8 cellular contexts compared by ENCODE assay signal in the genomic region with DNA sequence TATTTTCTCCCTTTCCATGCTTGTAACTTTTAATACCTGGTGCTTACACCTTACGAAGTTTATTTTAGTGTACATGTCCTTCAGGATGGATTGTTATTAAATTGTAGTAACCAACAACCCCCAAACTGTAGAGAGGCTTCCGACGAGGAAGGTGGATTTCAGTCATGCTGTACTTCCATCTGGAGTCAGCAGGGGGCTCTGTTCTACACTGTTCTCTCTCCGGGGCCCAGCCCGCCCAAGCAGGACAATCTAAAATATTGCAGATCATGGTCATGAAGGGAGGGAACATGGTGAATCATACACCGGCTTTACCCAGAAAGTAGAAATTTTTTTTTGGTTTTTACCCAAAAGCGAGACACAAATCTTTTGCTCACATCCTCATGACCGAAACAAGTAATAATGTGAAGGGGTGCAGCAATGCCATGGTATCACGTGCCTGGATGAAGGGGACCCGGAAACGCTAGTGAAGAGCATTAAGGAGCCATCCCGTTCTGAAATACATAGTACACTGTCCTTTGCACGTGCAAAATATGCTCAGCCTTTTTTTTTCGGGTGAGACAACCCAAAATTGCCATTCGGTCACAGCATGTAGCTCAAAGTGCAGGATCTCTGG.
DNase-seq lines count a peak whose midpoint lies in the region; ATAC-seq and TF ChIP-seq lines count a peak whose summit lies in the region.

No MANE protein-coding gene starts in this region.

- H3K27ac ChIP-seq in esophagus squamous epithelium: no peak overlapping the region

- no peaks in the 10 kb centered on the region for H3K27me3 ChIP-seq in esophagus squamous epithelium

- ATAC-seq in GM18861 (IDR thresholded peaks at IDR 0.05; ENCODE audit: unreplicated experiment): peak; percentile 78
- peak; percentile 92 for ATAC-seq in HG03095 (IDR thresholded peaks at IDR 0.05; ENCODE audit: unreplicated experiment)
- peak; percentile 38 to 46 for ATAC-seq in naive thymus-derived CD8-positive, alpha-beta T cell
- ATAC-seq in stimulated activated effector memory CD8-positive, alpha-beta T cell treated with anti-CD3 and anti-CD28 coated beads, Interleukin-12 subunit alpha, Interleukin-12 subunit beta, amount 100 ng/mL, for 72 hours: peak; percentile 78

- H3K9me3 ChIP-seq in esophagus squamous epithelium: no peaks in the 10 kb centered on the region

- H3K4me3 ChIP-seq in esophagus squamous epithelium: no peak overlapping the region

- H3K27me3 Mint-ChIP-seq in naive thymus-derived CD8-positive, alpha-beta T cell: peaks cover 5 to 25% (median 12%) of the 10 kb centered on the region in 5 donors

- H3K9me3 Mint-ChIP-seq in naive thymus-derived CD8-positive, alpha-beta T cell: no peaks in the 10 kb centered on the region
- H3K9me3 Mint-ChIP-seq in stimulated activated effector memory CD8-positive, alpha-beta T cell treated with anti-CD3 and anti-CD28 coated beads, Interleukin-12 subunit alpha, Interleukin-12 subunit beta, amount 100 ng/mL, for 72 hours: no peaks in the 10 kb centered on the region

- H3K36me3 ChIP-seq in esophagus squamous epithelium: no peaks in the 10 kb centered on the region

- POLR2A ChIA-PET in naive thymus-derived CD8-positive, alpha-beta T cell (lab: Charles Lee): no interaction called here

- peak; percentile 56 to 87 (median 81) for TF ChIP-seq CTCF in esophagus squamous epithelium (IDR thresholded peaks at IDR 0.05)

- peaks cover 0 to 24% (median 0%) of the 10 kb centered on the region in 3 donors for H3K4me1 ChIP-seq in esophagus squamous epithelium

- H3K4me3 Mint-ChIP-seq in naive thymus-derived CD8-positive, alpha-beta T cell: no peak overlapping the region
- H3K4me3 Mint-ChIP-seq in stimulated activated effector memory CD8-positive, alpha-beta T cell treated with anti-CD3 and anti-CD28 coated beads, Interleukin-12 subunit alpha, Interleukin-12 subunit beta, amount 100 ng/mL, for 72 hours: no peak overlapping the region

- WGBS in esophagus squamous epithelium, 2 donors: 41 to 48% methylated on average over 15 of the region's 15 CpGs

- no peak overlapping the region for H3K27ac Mint-ChIP-seq in naive thymus-derived CD8-positive, alpha-beta T cell
- H3K27ac Mint-ChIP-seq in stimulated activated effector memory CD8-positive, alpha-beta T cell treated with anti-CD3 and anti-CD28 coated beads, Interleukin-12 subunit alpha, Interleukin-12 subunit beta, amount 100 ng/mL, for 72 hours: no peak overlapping the region

- no peaks in the 10 kb centered on the region for H3K4me1 Mint-ChIP-seq in naive thymus-derived CD8-positive, alpha-beta T cell
- H3K4me1 Mint-ChIP-seq in stimulated activated effector memory CD8-positive, alpha-beta T cell treated with anti-CD3 and anti-CD28 coated beads, Interleukin-12 subunit alpha, Interleukin-12 subunit beta, amount 100 ng/mL, for 72 hours: no peaks in the 10 kb centered on the region

- no peak for TF ChIP-seq POLR2A in esophagus squamous epithelium (IDR thresholded peaks at IDR 0.05)

- intact Hi-C loops in esophagus squamous epithelium (cut with DNase I): loop anchor here (5.0 kb wide), 1 partner anchor 885 kb away; the partner anchor contains the start of gene EPHA4

- peak; percentile 61 for DNase-seq in AG08396 (ENCODE audit: low spot score)
- peak; percentile 57 for DNase-seq in NCI-H69 (lab: John Stamatoyannopoulos, UW)
- DNase-seq in activated T-cell treated with anti-CD3 and anti-CD28 coated beads for 1 hour (ENCODE audit: low read depth): peak; percentile 48
- no peak for DNase-seq in esophagus squamous epithelium (lab: John Stamatoyannopoulos, UW)
- peak in 9 of 10 donors; percentile 3 to 65 (median 37) for DNase-seq in naive thymus-derived CD8-positive, alpha-beta T cell
- peak; percentile 42 to 74 for DNase-seq in stimulated activated effector memory CD8-positive, alpha-beta T cell treated with anti-CD3 and anti-CD28 coated beads, Interleukin-12 subunit alpha, Interleukin-12 subunit beta, amount 100 ng/mL, for 72 hours (ENCODE audit: low spot score in 2 of 2)

- H3K36me3 Mint-ChIP-seq in naive thymus-derived CD8-positive, alpha-beta T cell: no peaks in the 10 kb centered on the region
- H3K36me3 Mint-ChIP-seq in stimulated activated effector memory CD8-positive, alpha-beta T cell treated with anti-CD3 and anti-CD28 coated beads, Interleukin-12 subunit alpha, Interleukin-12 subunit beta, amount 100 ng/mL, for 72 hours: no peaks in the 10 kb centered on the region

Comparison
In these comparisons a context has a peak if more than half of its experiments do, and no peak if none do; other contexts are left out.
1. ATAC-seq: peak in every context shown above with its lines; median percentile 92 in HG03095; 78 in GM18861; 78 in stimulated activated effector memory CD8-positive, alpha-beta T cell treated with anti-CD3 and anti-CD28 coated beads, Interleukin-12 subunit alpha, Interleukin-12 subunit beta, amount 100 ng/mL, for 72 hours; 42 in naive thymus-derived CD8-positive, alpha-beta T cell.